Comparison of ENCODE assay signal across 20 cellular contexts in genomic region chr16:88631384-88631783, GRCh38. TPM values are rescaled to one million over a fixed set of nuclear protein-coding genes. Genes with fewer than 3 reads are reported as not detected.
DNase-seq lines count a peak whose midpoint lies in the region; ATAC-seq, FAIRE-seq and TF ChIP-seq lines count a peak whose summit lies in the region.
"Had no signal": no experiment of that assay in that cellular context is flagged by ENCODE, and none has a peak within 500 bp of the region (broad histone marks: within the 10 kb centered on the region; RNA-seq: fewer than 3 reads in every experiment).

No MANE protein-coding gene starts in this region.

- H2AFZ ChIP-seq in IMR-90 (replicated peaks; ENCODE audit: low read length, poor library complexity) (no peak overlapping the region), astrocyte (ENCODE audit: low read depth, low read length) (no peak overlapping the region)
- H2AFZ ChIP-seq: GM23248 had no signal

- H3K9me1 ChIP-seq in IMR-90 (ENCODE audit: insufficient read depth, low read length): no peaks in the 10 kb centered on the region

- dilution Hi-C loops in IMR-90 (cut with HindIII; ENCODE audit: low sequenced_read_pairs, unreplicated experiment): no loop called here

- H3K79me2 ChIP-seq in astrocyte (ENCODE audit: insufficient read depth, low read length): no peaks in the 10 kb centered on the region

- no peak overlapping the region for H2BK15ac ChIP-seq in IMR-90 (ENCODE audit: low read depth, low read length)

- H3K4me3 ChIP-seq in heart right ventricle: no peak overlapping the region
- H3K4me3 ChIP-seq in IMR-90 (ENCODE audit: insufficient read depth, low read depth, low read length): no peak overlapping the region
- H3K4me3 ChIP-seq in astrocyte (ENCODE audit: insufficient read depth, low read depth, low read length): no peak overlapping the region
- H3K4me3 ChIP-seq in mucosa of descending colon: no peak overlapping the region
- H3K4me3 ChIP-seq: GM23248, HAP-1, SJCRH30 had no signal

- H3K23ac ChIP-seq in IMR-90 (ENCODE audit: low read depth, low read length): no peak overlapping the region

- H3K9me3 ChIP-seq in heart right ventricle (no peaks in the 10 kb centered on the region), IMR-90 (ENCODE audit: control insufficient read depth, insufficient read depth, low read length) (no peaks in the 10 kb centered on the region), astrocyte (ENCODE audit: insufficient read depth, low read depth, low read length) (no peaks in the 10 kb centered on the region), mucosa of descending colon (no peaks in the 10 kb centered on the region)
- H3K9me3 ChIP-seq: HAP-1, SJCRH30 had no signal

- no peaks in the 10 kb centered on the region; the same call in 1 of the 2 replicates for H4K20me1 ChIP-seq in IMR-90 (ENCODE audit: insufficient read depth, low read length)
- peaks cover 18% of the 10 kb centered on the region for H4K20me1 ChIP-seq in astrocyte (ENCODE audit: insufficient read depth, low read length)

- H3K27me3 ChIP-seq in heart right ventricle (peaks cover 0 to 16% (median 0%) of the 10 kb centered on the region in 7 donors), IMR-90 (ENCODE audit: control insufficient read depth, insufficient read depth, low read length) (no peaks in the 10 kb centered on the region), astrocyte (ENCODE audit: insufficient read depth, low read length) (no peaks in the 10 kb centered on the region)
- H3K27me3 ChIP-seq: SJCRH30 had no signal

- no peak overlapping the region for H3K14ac ChIP-seq in IMR-90 (replicated peaks; ENCODE audit: low read depth, low read length)

- H3K79me1 ChIP-seq in IMR-90 (ENCODE audit: low read depth in 1 of 2, low read length in 2 of 2): peaks cover 0 to 7% of the 10 kb centered on the region in 2 experiments; a peak in 2 of 4 replicates

- H3K27ac Mint-ChIP-seq in astrocyte (ENCODE audit: unreplicated experiment) (peak overlapping the region; percentile 69), naive B cell (peak overlapping the region in 4 of 6 donors; percentile 43 to 83 (median 54))

- no peak overlapping the region for H3K4me2 ChIP-seq in IMR-90 (ENCODE audit: low read depth, low read length)
- no peak overlapping the region for H3K4me2 ChIP-seq in astrocyte (ENCODE audit: low read length)

- H4K5ac ChIP-seq in IMR-90 (ENCODE audit: low read depth, low read length): no peak overlapping the region

- 69 to 74% methylated on average over 16 of the region's 16 CpGs for WGBS in heart right ventricle, 2 donors
- no CpG with 5 or more reads among the region's 16 CpGs for WGBS in IMR-90 (ENCODE audit: extremely low coverage in 2 of 2, insufficient read length in 1 of 2), 2 experiments

- H3K4me1 Mint-ChIP-seq in astrocyte (ENCODE audit: low read depth, unreplicated experiment) (peaks cover 5% of the 10 kb centered on the region), naive B cell (peaks cover 14 to 36% (median 24%) of the 10 kb centered on the region in 3 donors)

- TF ChIP-seq CTCF in heart right ventricle (IDR thresholded peaks at IDR 0.05) (no peak), IMR-90 (conservative IDR thresholded peaks at IDR 0.05; ENCODE audit: low read depth, low read length) (no peak), astrocyte (IDR thresholded peaks at IDR 0.05; ENCODE audit: insufficient read depth, low read depth, low read length) (no peak), mucosa of descending colon (IDR thresholded peaks at IDR 0.05) (no peak)

- no peak overlapping the region for H2AK5ac ChIP-seq in IMR-90 (ENCODE audit: low read depth, low read length)

- no peak overlapping the region for H3K9ac ChIP-seq in IMR-90 (ENCODE audit: low read depth, low read length)
- H3K9ac ChIP-seq in astrocyte (ENCODE audit: low read length): no peak overlapping the region
- H3K9ac ChIP-seq: GM23248 had no signal

- no peak overlapping the region for H4K8ac ChIP-seq in IMR-90 (ENCODE audit: low read depth in 2 of 2, low read length in 2 of 2)

- H3K4me3 Mint-ChIP-seq in astrocyte (ENCODE audit: unreplicated experiment) (no peak overlapping the region), naive B cell (peak overlapping the region in 1 of 8 donors; percentile 47)

- intact Hi-C loops in heart right ventricle (cut with DNase I) (no loop called here), Right ventricle myocardium inferior (cut with DNase I) (no loop called here), IMR-90 (cut with micrococcal nuclease) (no loop called here), mucosa of descending colon (cut with DNase I, micrococcal nuclease) (no loop called here)

- no peak for TF ChIP-seq RAD21 in IMR-90 (IDR thresholded peaks at IDR 0.05; ENCODE audit: low read length)

- H3K9me3 Mint-ChIP-seq in astrocyte (ENCODE audit: unreplicated experiment) (no peaks in the 10 kb centered on the region), naive B cell (no peaks in the 10 kb centered on the region)

- H3K27me3 Mint-ChIP-seq in astrocyte (ENCODE audit: low read depth, unreplicated experiment): no peaks in the 10 kb centered on the region
- H3K27me3 Mint-ChIP-seq in naive B cell: no peaks in the 10 kb centered on the region

- DNase-seq in heart right ventricle: peak; percentile 41 to 51
- DNase-seq in Right ventricle myocardium inferior (ENCODE audit: missing footprints): no peak
- no peak for DNase-seq in IMR-90
- no peak for DNase-seq in astrocyte (ENCODE audit: low read depth)
- no peak for DNase-seq in naive B cell
- no peak for DNase-seq in mucosa of descending colon
- no peak for DNase-seq in NCI-H524 (lab: John Stamatoyannopoulos, UW)
- DNase-seq: C1 segment of cervical spinal cord, GM23248, KG1, NCI-H1417 treated with DMSO at 0.1 percent for 48 hours, NCI-H187 treated with DMSO at 0.1 percent for 48 hours, NCI-H2227 treated with DMSO at 0.1 percent for 48 hours, NCI-H510A treated with DMSO at 0.1 percent for 48 hours, NCI-H82, SJCRH30 had no signal

- ATAC-seq in heart right ventricle (peak in 1 of 8 donors; percentile 26), Right ventricle myocardium inferior (no peak), IMR-90 (ENCODE audit: low read depth) (no peak), naive B cell (ENCODE audit: low read depth in 2 of 2) (no peak), HG03469 (IDR thresholded peaks at IDR 0.05; ENCODE audit: unreplicated experiment) (no peak), mucosa of descending colon (no peak)

- no peak overlapping the region for H2AK9ac ChIP-seq in IMR-90 (replicated peaks; ENCODE audit: low read depth, low read length, poor library complexity)

- no peak overlapping the region for H2BK120ac ChIP-seq in IMR-90 (ENCODE audit: low read depth, low read length)

- no peak overlapping the region for H3K4ac ChIP-seq in IMR-90 (ENCODE audit: low read depth, low read length)

- H2BK5ac ChIP-seq in IMR-90 (ENCODE audit: low read depth, low read length, poor library complexity, severe bottlenecking): no peak overlapping the region

- FAIRE-seq in astrocyte (lab: Jason Lieb, UNC): no peak
- FAIRE-seq: A204.1, G401.6 had no signal

- H3K56ac ChIP-seq in IMR-90 (ENCODE audit: extremely low read depth, insufficient read depth, low read length): no peak overlapping the region

- TSS peak; percentile 93 for BruUV-seq in IMR-90 (replicated peaks; lab: Mats Ljungman, UMichigan)

- no peak for TF ChIP-seq POLR2A in IMR-90 (IDR thresholded peaks at IDR 0.05; ENCODE audit: low read depth, low read length)

- POLR2A ChIA-PET in IMR-90 (lab: Charles Lee; ENCODE audit: unreplicated experiment): no interaction called here

- H3K36me3 ChIP-seq in heart right ventricle: peaks cover 0 to 67% (median 26%) of the 10 kb centered on the region in 9 donors
- peaks cover 54% of the 10 kb centered on the region for H3K36me3 ChIP-seq in IMR-90 (ENCODE audit: control insufficient read depth, insufficient read depth, low read length)
- H3K36me3 ChIP-seq in astrocyte (ENCODE audit: insufficient read depth, low read length): peaks cover 7% of the 10 kb centered on the region
- no peaks in the 10 kb centered on the region for H3K36me3 ChIP-seq in mucosa of descending colon (ENCODE audit: low read depth)
- H3K36me3 ChIP-seq: SJCRH30 had no signal

- CTCF ChIA-PET in IMR-90 (lab: Yijun Ruan, JAX): no interaction called here

- no peak overlapping the region for H2BK20ac ChIP-seq in IMR-90 (ENCODE audit: low read depth, low read length)

- H3K27ac ChIP-seq in heart right ventricle: peak overlapping the region in 5 of 10 donors; percentile 12 to 64 (median 55)
- no peak overlapping the region for H3K27ac ChIP-seq in IMR-90 (ENCODE audit: insufficient read depth, low read length)
- H3K27ac ChIP-seq in astrocyte (ENCODE audit: low read depth, low read length): no peak overlapping the region
- H3K27ac ChIP-seq: GM23248, SJCRH30 had no signal

- H3K4me1 ChIP-seq in heart right ventricle (peaks cover 4 to 44% (median 26%) of the 10 kb centered on the region in 9 donors), IMR-90 (ENCODE audit: control insufficient read depth, insufficient read depth, low read length) (peaks cover 8% of the 10 kb centered on the region), astrocyte (ENCODE audit: insufficient read depth, low read length) (peaks cover 14% of the 10 kb centered on the region), mucosa of descending colon (ENCODE audit: low read depth) (peaks cover 10% of the 10 kb centered on the region)
- H3K4me1 ChIP-seq: HAP-1, SJCRH30 had no signal

- H4K91ac ChIP-seq in IMR-90 (ENCODE audit: insufficient read depth, low read depth, low read length): no peak overlapping the region

- in situ Hi-C loops in IMR-90 (cut with MboI; ENCODE audit: low sequenced_read_pairs): no loop called here

- H3K18ac ChIP-seq in IMR-90 (ENCODE audit: low read depth, low read length): no peak overlapping the region

- H3K36me3 Mint-ChIP-seq in astrocyte (ENCODE audit: low read depth, unreplicated experiment) (peaks cover 7% of the 10 kb centered on the region), naive B cell (no peaks in the 10 kb centered on the region)

RNA-seq across cellular contexts. Expression of gene IL17C, which starts 7.0 kb away (rescaled TPM):
- total RNA-seq in heart right ventricle (not detected), Right ventricle myocardium inferior (not detected), IMR-90 (2012; rRNA removed) (not detected in 2 replicates), astrocyte (0.36 TPM in 1 of 2 replicates, not detected in the other), mucosa of descending colon (not detected)
- polyA plus RNA-seq in heart right ventricle (not detected), IMR-90 (2012; rRNA removed) (0.09 TPM in 1 of 2 replicates, not detected in the other), naive B cell (ENCODE audit: low read depth in 6 of 6) (1 to 10 TPM in 1 of 6 donors, under 1 TPM in 3, not detected in 2; 0.39 to 1.3 (median 0.86) TPM)
- polyA plus RNA-seq in IMR-90 (2012; cell fraction: cytosol; rRNA removed): 0.12 TPM in 1 of 2 replicates, not detected in the other
- 0.71 and 1.6 TPM in 2 replicates for polyA plus RNA-seq in IMR-90 (2012; cell fraction: nucleus; rRNA removed; ENCODE audit: low replicate concordance)
- total RNA-seq: GM23248, SJCRH30 had no signal
- polyA plus RNA-seq: GM23248 had no signal

RNA-seq across cellular contexts. Expression of gene CYBA, which starts 19.5 kb away (rescaled TPM):
- total RNA-seq in heart right ventricle (100 to 1,000 TPM in 1 of 10 donors, 10 to 100 TPM in 9; 13.0 to 117 (median 27.7) TPM), Right ventricle myocardium inferior (63.7 TPM), IMR-90 (2012; rRNA removed) (65.6 and 90.5 TPM in 2 replicates), astrocyte (236 and 284 TPM in 2 replicates), mucosa of descending colon (100 to 1,000 TPM; 150 to 316 (median 184) TPM)
- polyA plus RNA-seq in heart right ventricle (10 to 100 TPM; 72.2 to 90.0 TPM), IMR-90 (2012; rRNA removed) (169 and 228 TPM in 2 replicates), naive B cell (ENCODE audit: low read depth in 6 of 6) (1,000 to 10,000 TPM; 1,408 to 2,468 (median 1,616) TPM)
- 205 and 351 TPM in 2 replicates for polyA plus RNA-seq in IMR-90 (2012; cell fraction: cytosol; rRNA removed)
- 119 and 281 TPM in 2 replicates for polyA plus RNA-seq in IMR-90 (2012; cell fraction: nucleus; rRNA removed; ENCODE audit: low replicate concordance)

RNA-seq across cellular contexts. Expression of gene MVD, which starts 31.5 kb away (rescaled TPM):
- total RNA-seq in heart right ventricle (10 to 100 TPM; 15.5 to 25.5 (median 20.2) TPM), Right ventricle myocardium inferior (24.0 TPM), IMR-90 (2012; rRNA removed) (17.2 and 18.3 TPM in 2 replicates), astrocyte (50.3 and 63.9 TPM in 2 replicates), mucosa of descending colon (10 to 100 TPM; 42.7 to 89.5 (median 72.5) TPM)
- polyA plus RNA-seq in heart right ventricle (10 to 100 TPM; 34.1 to 36.3 TPM), IMR-90 (2012; rRNA removed) (28.4 and 33.1 TPM in 2 replicates), naive B cell (ENCODE audit: low read depth in 6 of 6) (10 to 100 TPM in 5 of 6 donors, 1 to 10 TPM in 1; 9.7 to 36.1 (median 18.2) TPM)
- polyA plus RNA-seq in IMR-90 (2012; cell fraction: cytosol; rRNA removed): 28.1 and 45.4 TPM in 2 replicates
- polyA plus RNA-seq in IMR-90 (2012; cell fraction: nucleus; rRNA removed; ENCODE audit: low replicate concordance): 63.8 and 197 TPM in 2 replicates

RNA-seq across cellular contexts. Expression of gene SNAI3, which starts 54.9 kb away (rescaled TPM):
- total RNA-seq in heart right ventricle (1 to 10 TPM in 7 of 10 donors, under 1 TPM in 3; 0.21 to 8.6 (median 1.1) TPM), Right ventricle myocardium inferior (2.9 TPM), IMR-90 (2012; rRNA removed) (not detected in 2 replicates), astrocyte (0.22 and 0.48 TPM in 2 replicates), mucosa of descending colon (under 1 TPM; 0.28 to 0.82 (median 0.55) TPM)
- polyA plus RNA-seq in heart right ventricle (1 to 10 TPM; 2.3 to 4.5 TPM), IMR-90 (2012; rRNA removed) (0.21 and 0.34 TPM in 2 replicates), naive B cell (ENCODE audit: low read depth in 6 of 6) (1 to 10 TPM; 1.4 to 9.0 (median 5.9) TPM)
- polyA plus RNA-seq in IMR-90 (2012; cell fraction: cytosol; rRNA removed): 0.19 and 0.21 TPM in 2 replicates
- polyA plus RNA-seq in IMR-90 (2012; cell fraction: nucleus; rRNA removed; ENCODE audit: low replicate concordance): 0.11 and 0.23 TPM in 2 replicates
- total RNA-seq: GM23248 had no signal

Comparison
In these comparisons a context has a peak if more than half of its experiments do, and no peak if none do; other contexts are left out.
1. DNase-seq: peak in heart right ventricle (2 of 2); none in Right ventricle myocardium inferior (single experiment), IMR-90 (single experiment), astrocyte (single experiment), naive B cell (single experiment), mucosa of descending colon (0 of 3) and NCI-H524 (0 of 2).